ENCODE assay signal across 11 cellular contexts in genomic region chr12:16198884-16199283, GRCh38.
DNase-seq lines count a peak whose midpoint lies in the region; ATAC-seq, FAIRE-seq and TF ChIP-seq lines count a peak whose summit lies in the region.
"Had no signal": no experiment of that assay in that cellular context is flagged by ENCODE, and none has a peak within 500 bp of the region (broad histone marks: within the 10 kb centered on the region; RNA-seq: fewer than 3 reads in every experiment).

No MANE protein-coding gene starts in this region.

- TF ChIP-seq POLR2A in GM12891 (IDR thresholded peaks at IDR 0.05; ENCODE audit: low read depth, low read length) = no peak

- no peak overlapping the region for H3K4me3 ChIP-seq in brain microvascular endothelial cell (ENCODE audit: low read depth, low read length)

- in situ Hi-C loops in brain microvascular endothelial cell (cut with HindIII; ENCODE audit: low pct_ligation_motif_present, low sequenced_read_pairs) = no loop called here

- peak; percentile 31 for FAIRE-seq in GM12891 (lab: Jason Lieb, UNC)

- H3K27ac ChIP-seq in brain microvascular endothelial cell = no peak overlapping the region
- H3K27ac ChIP-seq: epithelial cell of prostate had no signal

- no peaks in the 10 kb centered on the region for H3K36me3 ChIP-seq in brain microvascular endothelial cell (replicated peaks)

- DNase-seq in GM12891 (ENCODE audit: insufficient read length, low spot score) (peak; percentile 5), OCI-M1 (lab: John Stamatoyannopoulos, UW) (peak; percentile 95), nucleus accumbens (lab: John Stamatoyannopoulos, UW) (no peak), brain microvascular endothelial cell (no peak)
- no peak for DNase-seq in central memory CD4-positive, alpha-beta T cell
- DNase-seq in activated CD8-positive, alpha-beta memory T cell treated with anti-CD3 and anti-CD28 coated beads for 24 hours = no peak
- DNase-seq: activated T-cell treated with anti-CD3 and anti-CD28 coated beads for 4 hours had no signal

- no peaks in the 10 kb centered on the region for H3K27me3 ChIP-seq in brain microvascular endothelial cell (replicated peaks)

- no peak for TF ChIP-seq CTCF in brain microvascular endothelial cell (IDR thresholded peaks at IDR 0.05; ENCODE audit: low read depth, low read length, missing control alignments)

- ATAC-seq in GM21526 (IDR thresholded peaks at IDR 0.05; ENCODE audit: low FRiP score, unreplicated experiment) (peak; percentile 83), HG03280 (IDR thresholded peaks at IDR 0.05; ENCODE audit: unreplicated experiment) (peak; percentile 93)
- ATAC-seq: HCT116 had no signal

TF ChIP-seq in GM12891, 5 proteins besides CTCF, POLR2A, EP300 and RAD21:
- TF ChIP-seq PAX5 (IDR thresholded peaks at IDR 0.05; ENCODE audit: insufficient read depth, low read length, severe bottlenecking) (no peak), SPI1 (IDR thresholded peaks at IDR 0.05; ENCODE audit: low read depth, low read length) (peak; percentile 93)

Comparison
In these comparisons a context has a peak if more than half of its experiments do, and no peak if none do; other contexts are left out.
1. DNase-seq: peak in GM12891 (single experiment) and OCI-M1 (single experiment); none in central memory CD4-positive, alpha-beta T cell (single experiment), nucleus accumbens (0 of 56), brain microvascular endothelial cell (single experiment) and activated CD8-positive, alpha-beta memory T cell treated with anti-CD3 and anti-CD28 coated beads for 24 hours (single experiment).